Comparison of ENCODE assay signal across 8 cellular contexts in genomic region chr5:2721739-2722138, GRCh38. TPM values are rescaled to one million over a fixed set of nuclear protein-coding genes. Genes with fewer than 3 reads are reported as not detected.
"Had no signal": no experiment of that assay in that cellular context is flagged by ENCODE, and none has a peak within 500 bp of the region (broad histone marks: within the 10 kb centered on the region; RNA-seq: fewer than 3 reads in every experiment).

No MANE protein-coding gene starts in this region.

- H3K27ac ChIP-seq: GM23248 had no signal

- H3K4me1 ChIP-seq: HAP-1 had no signal

- H3K36me3 ChIP-seq: HAP-1 had no signal

- H3K4me3 ChIP-seq: GM23248, HAP-1 had no signal

- DNase-seq: GM23248, GOT3, H7, HFFc6, IMR-90 had no signal

- H3K9me3 Mint-ChIP-seq: HFFc6 had no signal

- ATAC-seq: HCT116 had no signal

- H3K4me3 Mint-ChIP-seq: HFFc6 had no signal

- H3K9ac ChIP-seq: GM23248 had no signal

- H3K9me3 ChIP-seq: HAP-1 had no signal

- H3K27ac Mint-ChIP-seq: HFFc6 had no signal

RNA-seq across cellular contexts. Expression of gene IRX2, which starts 29.7 kb away (rescaled TPM):
- total RNA-seq: H4 had no signal
